21 cellular contexts compared by ENCODE assay signal in genomic region chr3:43413676-43414368, GRCh38.
A peak's percentile ranks its signal among the peaks of the same experiment; 100 is the strongest.
DNase-seq lines count a peak whose midpoint lies in the region; ATAC-seq, FAIRE-seq and TF ChIP-seq lines count a peak whose summit lies in the region.
"Had no signal": no experiment of that assay in that cellular context is flagged by ENCODE, and none has a peak within 500 bp of the region (broad histone marks: within the 10 kb centered on the region; RNA-seq: fewer than 3 reads in every experiment).

No MANE protein-coding gene starts in this region.

- TF ChIP-seq RAD21 in HepG2 (CRISPR knock-in tag; IDR thresholded peaks at IDR 0.05): no peak

- no peaks in the 10 kb centered on the region for H3K36me3 ChIP-seq in HepG2 (replicated peaks in 1 of 2; ENCODE audit: control insufficient read depth in 1 of 2, insufficient read depth in 2 of 2, low read length in 2 of 2)
- no peaks in the 10 kb centered on the region for H3K36me3 ChIP-seq in right lobe of liver
- H3K36me3 ChIP-seq in endodermal cell (ENCODE audit: control insufficient read depth, insufficient read depth, low read length): peaks cover 10% of the 10 kb centered on the region
- no peaks in the 10 kb centered on the region for H3K36me3 ChIP-seq in ovary
- H3K36me3 ChIP-seq: colonic mucosa, pancreas had no signal

- H3K4me3 Mint-ChIP-seq in endodermal cell: no peak overlapping the region
- H3K4me3 Mint-ChIP-seq in naive thymus-derived CD8-positive, alpha-beta T cell: peak overlapping the region in 1 of 10 donors; percentile 5
- H3K4me3 Mint-ChIP-seq: activated naive CD4-positive, alpha-beta T cell treated with anti-CD3 and anti-CD28 coated beads, Interleukin-2, amount 10 ng/mL, durations not matched to agents 7 days and 5 days; CD14-positive monocyte had no signal

- intact Hi-C loops in HepG2 (cut with micrococcal nuclease; ENCODE audit: unreplicated experiment): no loop called here
- intact Hi-C loops in right lobe of liver (cut with DNase I): no loop called here
- intact Hi-C loops in ovary (cut with DNase I): no loop called here

- no peaks in the 10 kb centered on the region for H3K27me3 Mint-ChIP-seq in endodermal cell (ENCODE audit: insufficient read depth)
- no peaks in the 10 kb centered on the region for H3K27me3 Mint-ChIP-seq in naive thymus-derived CD8-positive, alpha-beta T cell
- H3K27me3 Mint-ChIP-seq: activated naive CD4-positive, alpha-beta T cell treated with anti-CD3 and anti-CD28 coated beads, Interleukin-2, amount 10 ng/mL, durations not matched to agents 7 days and 5 days had no signal

- no peak overlapping the region for H3K27ac Mint-ChIP-seq in endodermal cell
- peak overlapping the region; percentile 40 to 94 (median 80) for H3K27ac Mint-ChIP-seq in naive thymus-derived CD8-positive, alpha-beta T cell

- no peak for FAIRE-seq in HepG2 (lab: Jason Lieb, UNC)
- FAIRE-seq: pancreas had no signal

- H3K27ac ChIP-seq in HepG2 (ENCODE audit: extremely low read length, insufficient read depth, low read length) (no peak overlapping the region), right lobe of liver (no peak overlapping the region), endodermal cell (ENCODE audit: low read depth, low read length) (no peak overlapping the region), ovary (no peak overlapping the region)
- H3K27ac ChIP-seq: colonic mucosa, pancreas, RWPE1 had no signal

- WGBS in HepG2 (ENCODE audit: low lambda C conversion rate): 62% methylated on average over 7 of the region's 7 CpGs
- WGBS in right lobe of liver (ENCODE audit: insufficient coverage, low coverage, low lambda C conversion rate, missing lambda C conversion rate): 70% methylated on average over 2 of the region's 7 CpGs
- WGBS in endodermal cell (ENCODE audit: insufficient coverage in 1 of 2, insufficient read length in 1 of 2), 2 experiments: 90 to 97% methylated on average over 4 to 6 of the region's 7 CpGs
- WGBS in ovary, 3 donors: 87 to 89% (median 87%) methylated on average over 7 of the region's 7 CpGs

- no TSS peak for BruUV-seq in HepG2 (replicated peaks; lab: Mats Ljungman, UMichigan)

- ATAC-seq in HepG2 (peak; percentile 73), right lobe of liver (no peak), HG02938 (IDR thresholded peaks at IDR 0.05; ENCODE audit: unreplicated experiment) (no peak), GM19397 (IDR thresholded peaks at IDR 0.05; ENCODE audit: unreplicated experiment) (no peak)
- no peak for ATAC-seq in naive thymus-derived CD8-positive, alpha-beta T cell
- ATAC-seq: left cardiac atrium, pancreas had no signal

- no peaks in the 10 kb centered on the region for H3K79me2 ChIP-seq in HepG2 (ENCODE audit: insufficient read depth, low read length)

- H3K9ac ChIP-seq in HepG2 (ENCODE audit: insufficient read depth, low read depth, low read length) (no peak overlapping the region), endodermal cell (ENCODE audit: extremely low read depth, low read length, poor library complexity, severe bottlenecking) (no peak overlapping the region)

- no peaks in the 10 kb centered on the region for H3K27me3 ChIP-seq in HepG2 (ENCODE audit: control insufficient read depth in 1 of 2, insufficient read depth in 2 of 2, low read length in 2 of 2)
- H3K27me3 ChIP-seq in right lobe of liver: no peaks in the 10 kb centered on the region
- H3K27me3 ChIP-seq in endodermal cell (ENCODE audit: control insufficient read depth, insufficient read depth, low read length, poor library complexity, severe bottlenecking): no peaks in the 10 kb centered on the region
- H3K27me3 ChIP-seq in ovary: no peaks in the 10 kb centered on the region
- H3K27me3 ChIP-seq: colonic mucosa, pancreas had no signal

- DNase-seq in HepG2 (ENCODE audit: low spot score) (peak; percentile 25), right lobe of liver (no peak), endodermal cell (no peak), ovary (no peak), medulla oblongata (ENCODE audit: extremely low spot score) (no peak)
- DNase-seq in naive thymus-derived CD8-positive, alpha-beta T cell: no peak
- DNase-seq: activated CD4-positive, alpha-beta T cell treated with anti-CD3 and anti-CD28 coated beads, Interleukin-2, amount 50 U/mL, for 4 hours; activated naive CD4-positive, alpha-beta T cell treated with anti-CD3 and anti-CD28 coated beads, Interleukin-2, amount 10 ng/mL, durations not matched to agents 7 days and 5 days; activated T-cell treated with anti-CD3 and anti-CD28 coated beads, Interleukin-2, amount 50 U/mL, for 1 hour; colonic mucosa; DMS79; foreskin fibroblast; hippocampal formation; left cardiac atrium; NCI-H1436 treated with DMSO at 0.1 percent for 48 hours; pancreas; stimulated activated CD4-positive, alpha-beta T cell treated with anti-CD3 and anti-CD28 coated beads, Interleukin-2, amount 100 ng/mL, for 48 hours had no signal

- TF ChIP-seq CTCF in HepG2 (CRISPR knock-in tag; IDR thresholded peaks at IDR 0.05) (no peak), right lobe of liver (IDR thresholded peaks at IDR 0.05) (no peak), endodermal cell (conservative IDR thresholded peaks at IDR 0.05) (peak; percentile 43), ovary (IDR thresholded peaks at IDR 0.05) (no peak)

- H3K4me1 Mint-ChIP-seq in endodermal cell: peaks cover 4% of the 10 kb centered on the region
- H3K4me1 Mint-ChIP-seq in naive thymus-derived CD8-positive, alpha-beta T cell: peaks cover 14 to 25% (median 21%) of the 10 kb centered on the region in 4 donors

- H3K9me3 Mint-ChIP-seq in endodermal cell: no peaks in the 10 kb centered on the region
- peaks cover 0 to 3% (median 0%) of the 10 kb centered on the region in 9 donors for H3K9me3 Mint-ChIP-seq in naive thymus-derived CD8-positive, alpha-beta T cell

- POLR2A ChIA-PET in HepG2 (lab: Yijun Ruan, JAX): no interaction called here
- POLR2A ChIA-PET in naive thymus-derived CD8-positive, alpha-beta T cell (lab: Charles Lee): interaction anchor here (1.1 kb wide), 1 partner anchor 9 kb away, joined by 3 read pairs; no protein-coding TSS in a partner anchor

- H2AFZ ChIP-seq in HepG2 (ENCODE audit: low read length): no peak overlapping the region

- TF ChIP-seq POLR2A in HepG2 (IDR thresholded peaks at IDR 0.05; ENCODE audit: insufficient read depth in 1 of 2, low read depth in 2 of 2, low read length in 2 of 2) (no peak), right lobe of liver (IDR thresholded peaks at IDR 0.05) (no peak), ovary (IDR thresholded peaks at IDR 0.05) (no peak)

- in situ Hi-C loops in HepG2 (cut with HindIII; ENCODE audit: extremely low pct_ligation_motif_present, low pct_unique_long_range_greater_than_20kb): no loop called here

- H3K4me3 ChIP-seq in HepG2 (replicated peaks in 1 of 3; ENCODE audit: insufficient read depth in 1 of 3, low read depth in 2 of 3, low read length in 3 of 3) (peak overlapping the region in 1 of 3 experiments; percentile 12; a peak in 1 of 6 replicates), right lobe of liver (no peak overlapping the region), endodermal cell (ENCODE audit: low read length) (no peak overlapping the region), ovary (no peak overlapping the region)
- H3K4me3 ChIP-seq: colonic mucosa, pancreas had no signal

- CTCF ChIA-PET in HepG2 (lab: Yijun Ruan, JAX; ENCODE audit: low intra/inter-chr PET ratio, low total read pairs): no interaction called here

- H3K4me2 ChIP-seq in HepG2 (ENCODE audit: low read depth, low read length): peak overlapping the region; percentile 41; the same call in 1 of the 2 replicates

- TF ChIP-seq EP300 in HepG2 (IDR thresholded peaks at IDR 0.05; ENCODE audit: low read depth in 2 of 2, low read length in 2 of 2): no peak
- TF ChIP-seq EP300 in HepG2 (CRISPR knock-in tag; IDR thresholded peaks at IDR 0.05; ENCODE audit: borderline replicate concordance): no peak
- TF ChIP-seq EP300 in ovary (IDR thresholded peaks at IDR 0.05): no peak

- H3K9me3 ChIP-seq in HepG2 (ENCODE audit: low read length) (no peaks in the 10 kb centered on the region), right lobe of liver (no peaks in the 10 kb centered on the region), endodermal cell (ENCODE audit: control insufficient read depth, low read length) (no peaks in the 10 kb centered on the region), ovary (no peaks in the 10 kb centered on the region)
- H3K9me3 ChIP-seq: colonic mucosa, pancreas had no signal

- H3K4me1 ChIP-seq in HepG2 (ENCODE audit: insufficient read depth, low read length) (peaks cover 27% of the 10 kb centered on the region), right lobe of liver (no peaks in the 10 kb centered on the region), endodermal cell (ENCODE audit: control insufficient read depth, insufficient read depth, low read length) (no peaks in the 10 kb centered on the region), ovary (ENCODE audit: insufficient read depth) (no peaks in the 10 kb centered on the region)
- H3K4me1 ChIP-seq: colonic mucosa had no signal

- peaks cover 18% of the 10 kb centered on the region for H3K36me3 Mint-ChIP-seq in endodermal cell (ENCODE audit: low read depth)
- no peaks in the 10 kb centered on the region for H3K36me3 Mint-ChIP-seq in naive thymus-derived CD8-positive, alpha-beta T cell

- H4K20me1 ChIP-seq in HepG2 (ENCODE audit: insufficient read depth, low read length): no peaks in the 10 kb centered on the region

TF ChIP-seq in HepG2, 621 proteins besides CTCF, POLR2A, EP300 and RAD21:
- TF ChIP-seq GTF3A (CRISPR knock-in tag; conservative IDR thresholded peaks at IDR 0.05) (no peak), GPBP1L1 (CRISPR knock-in tag; IDR thresholded peaks at IDR 0.05) (no peak), DR1 (CRISPR knock-in tag; IDR thresholded peaks at IDR 0.05) (no peak), ZNF678 (CRISPR knock-in tag; IDR thresholded peaks at IDR 0.05) (no peak), SOX13 (IDR thresholded peaks at IDR 0.05) (no peak), SOX13 (CRISPR knock-in tag; conservative IDR thresholded peaks at IDR 0.05 in 1 of 2, IDR thresholded peaks at IDR 0.05 in 1 of 2) (peak in 1 of 2 experiments; percentile 48; a peak in 1 of 4 replicates), ZNF530 (CRISPR knock-in tag; IDR thresholded peaks at IDR 0.05; ENCODE audit: low read depth) (no peak), NR2F1 (CRISPR knock-in tag; IDR thresholded peaks at IDR 0.05) (no peak), ZNF572 (CRISPR knock-in tag; IDR thresholded peaks at IDR 0.05) (no peak)
